In the genomic region with DNA sequence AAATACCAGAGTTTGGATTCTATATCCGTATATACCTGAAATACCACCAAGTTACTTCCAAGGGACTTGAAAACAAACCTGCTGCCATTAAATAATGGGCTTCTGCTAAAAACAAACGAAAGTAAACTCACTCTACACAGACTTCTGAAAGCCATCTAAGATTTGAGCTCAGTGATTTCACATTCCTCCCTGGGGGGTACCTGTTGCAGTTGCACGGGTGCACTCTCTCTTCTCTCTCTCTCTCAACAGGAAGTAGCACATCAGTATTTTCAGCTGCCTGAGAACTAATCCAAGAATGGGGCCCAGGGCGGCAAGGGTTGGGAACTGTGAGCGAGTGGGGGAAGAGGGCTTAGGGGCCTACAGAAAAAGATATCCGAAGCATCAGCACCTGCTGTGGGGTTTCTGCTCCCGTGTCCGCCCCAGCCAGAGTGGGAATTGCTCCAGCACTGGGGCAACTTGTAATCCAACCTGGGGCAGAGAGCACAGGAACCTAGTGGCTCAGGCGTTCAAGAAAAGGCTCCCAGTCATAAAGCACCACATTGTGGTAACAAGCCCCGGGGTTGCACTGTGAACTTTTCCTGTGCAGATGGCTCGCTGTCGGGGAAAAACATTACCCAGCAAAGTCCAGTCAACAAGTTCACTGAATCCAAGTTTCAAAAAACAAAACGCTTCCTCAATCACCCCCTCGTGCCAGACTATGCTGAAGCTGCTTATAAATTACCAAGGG, we compare ENCODE assay signal across 8 cellular contexts.
A peak's percentile ranks its signal among the peaks of the same experiment; 100 is the strongest.
DNase-seq lines count a peak whose midpoint lies in the region; ATAC-seq and TF ChIP-seq lines count a peak whose summit lies in the region.

No MANE protein-coding gene starts in this region.

- H3K36me3 ChIP-seq in ascending aorta, result no peaks in the 10 kb centered on the region
- H3K36me3 ChIP-seq in thoracic aorta, result no peaks in the 10 kb centered on the region

- peak; percentile 5 for DNase-seq in activated T-cell treated with anti-CD3 and anti-CD28 coated beads for 24 hours (ENCODE audit: low read depth)
- DNase-seq in activated T-cell treated with anti-CD3 and anti-CD28 coated beads for 4 hours, result no peak
- peak; percentile 60 for DNase-seq in NCI-H2107 treated with DMSO at 0.1 percent for 48 hours (lab: John Stamatoyannopoulos, UW; ENCODE audit: unreplicated experiment)
- no peak for DNase-seq in ascending aorta (ENCODE audit: low spot score in 2 of 2)
- DNase-seq in left lobe of liver (ENCODE audit: low spot score), result no peak
- DNase-seq in thoracic aorta (ENCODE audit: low spot score), result no peak
- DNase-seq in COR-L47 (lab: John Stamatoyannopoulos, UW), result no peak

- peak; percentile 84 for ATAC-seq in HG02759 (IDR thresholded peaks at IDR 0.05; ENCODE audit: unreplicated experiment)
- ATAC-seq in left lobe of liver, result peak; percentile 39
- ATAC-seq in thoracic aorta (ENCODE audit: insufficient number of reproducible peaks, low FRiP score, low read depth), result no peak

- peaks cover 0 to 18% of the 10 kb centered on the region in 2 donors for H3K4me1 ChIP-seq in ascending aorta
- H3K4me1 ChIP-seq in thoracic aorta (ENCODE audit: control insufficient read depth in 1 of 2, low read depth in 2 of 2), result peaks cover 18 to 44% of the 10 kb centered on the region in 2 donors

- intact Hi-C loops in ascending aorta (cut with DNase I), result loop anchor here (5.0 kb wide), 4 partner anchors 84 to 319 kb away; no protein-coding TSS in a partner anchor

- H3K27ac ChIP-seq in ascending aorta (peak overlapping the region; percentile 63 to 66), thoracic aorta (peak overlapping the region; percentile 62 to 67)

- no peak for TF ChIP-seq CTCF in ascending aorta (IDR thresholded peaks at IDR 0.05)
- no peak for TF ChIP-seq CTCF in thoracic aorta (IDR thresholded peaks at IDR 0.05)

- no peaks in the 10 kb centered on the region for H3K9me3 ChIP-seq in ascending aorta
- H3K9me3 ChIP-seq in thoracic aorta, result no peaks in the 10 kb centered on the region

- H3K27me3 ChIP-seq in ascending aorta (no peaks in the 10 kb centered on the region), thoracic aorta (replicated peaks; ENCODE audit: insufficient read depth) (no peaks in the 10 kb centered on the region)

- H3K4me3 ChIP-seq in ascending aorta (peak overlapping the region; percentile 61 to 67), thoracic aorta (peak overlapping the region; percentile 78)

Comparison
In these comparisons a context has a peak if more than half of its experiments do, and no peak if none do; other contexts are left out.
1. DNase-seq: peak in activated T-cell treated with anti-CD3 and anti-CD28 coated beads for 24 hours (single experiment) and NCI-H2107 treated with DMSO at 0.1 percent for 48 hours (single experiment); none in activated T-cell treated with anti-CD3 and anti-CD28 coated beads for 4 hours (single experiment), ascending aorta (0 of 2), left lobe of liver (single experiment), thoracic aorta (single experiment) and COR-L47 (single experiment).